ENCODE assay signal across 1 cellular context in the genomic region with DNA sequence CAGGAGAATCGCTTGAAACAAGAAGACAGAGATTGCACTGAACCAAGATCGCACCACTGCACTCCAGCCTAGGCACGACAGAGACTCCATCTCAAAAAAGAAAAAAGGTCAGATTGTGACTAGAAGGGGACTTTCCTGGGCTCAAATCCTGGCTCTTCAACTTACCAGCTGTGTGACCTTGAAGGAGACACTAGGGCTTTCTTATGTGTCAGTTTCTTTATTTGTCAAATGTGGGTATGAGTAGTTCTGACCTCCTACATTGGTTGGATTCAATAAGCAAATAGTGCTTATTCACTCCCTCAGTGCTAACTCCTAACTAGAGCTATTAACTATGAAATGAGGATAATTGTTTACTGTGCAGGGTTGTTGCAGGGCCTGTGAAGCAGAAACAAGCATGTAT.
TF ChIP-seq lines count a peak whose summit lies in the region.

No MANE protein-coding gene starts in this region.

TF ChIP-seq in HCT116, 20 proteins besides CTCF, POLR2A, EP300 and RAD21:
- TF ChIP-seq SRF (IDR thresholded peaks at IDR 0.05; ENCODE audit: low read depth) (no peak), EZH2 (IDR thresholded peaks at IDR 0.05) (no peak), FOSL1 (IDR thresholded peaks at IDR 0.05; ENCODE audit: low read depth) (0 out of 2 replicates have a peak, but pooled peaks have one; percentile 1), EGR1 (IDR thresholded peaks at IDR 0.05; ENCODE audit: low read depth) (no peak; the same call in 1 of the 2 replicates), SP1 (IDR thresholded peaks at IDR 0.05; ENCODE audit: low read depth) (peak; percentile 5; the same call in 1 of the 2 replicates), ZFX (IDR thresholded peaks at IDR 0.05) (no peak)
